ENCODE assay signal across 8 cellular contexts in the genomic region with DNA sequence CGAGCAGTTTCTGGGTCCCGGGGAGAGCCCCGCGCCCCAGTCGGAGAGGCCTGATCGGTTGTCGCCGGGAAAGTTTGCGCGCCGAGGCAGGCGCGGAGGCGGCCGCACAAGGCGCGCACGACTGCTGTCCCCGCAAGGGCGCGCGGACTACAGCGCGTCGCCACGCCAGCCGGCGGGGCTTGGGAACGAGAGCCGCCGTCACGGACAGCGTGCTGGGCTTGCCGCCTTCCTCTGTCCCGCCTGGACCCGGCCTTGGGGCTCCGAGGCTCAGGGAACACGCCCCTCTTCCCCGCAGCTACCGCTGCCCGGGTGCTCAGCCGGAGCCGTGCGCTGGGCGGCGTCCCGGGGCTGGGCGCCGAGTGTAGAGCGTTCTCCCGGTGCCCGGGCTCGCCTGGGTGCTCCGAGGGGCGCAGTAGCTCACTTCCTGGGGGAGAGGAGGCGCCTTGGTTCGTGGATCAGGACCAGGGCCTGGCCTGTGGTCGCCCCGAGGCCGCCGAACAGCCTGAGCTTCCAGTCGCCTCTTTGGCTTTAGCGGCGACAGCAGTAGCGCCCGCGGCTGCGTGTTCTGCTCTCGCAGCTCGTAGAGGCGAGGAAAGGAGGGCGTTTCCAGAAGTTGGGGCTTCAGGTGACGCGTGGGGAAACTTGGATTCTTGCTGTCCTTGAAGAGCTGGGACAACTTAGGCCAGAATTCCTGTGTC. TPM values are rescaled to one million over a fixed set of nuclear protein-coding genes. Genes with fewer than 3 reads are reported as not detected.
DNase-seq lines count a peak whose midpoint lies in the region; TF ChIP-seq lines count a peak whose summit lies in the region.

No MANE protein-coding gene starts in this region.

- no peaks in the 10 kb centered on the region for H3K9me3 Mint-ChIP-seq in activated naive CD8-positive, alpha-beta T cell treated with anti-CD3 and anti-CD28 coated beads for 36 hours

- no peaks in the 10 kb centered on the region for H3K36me3 ChIP-seq in cardiac muscle cell

- no peak overlapping the region for H3K27ac ChIP-seq in cardiac muscle cell

- no peaks in the 10 kb centered on the region for H3K9me3 ChIP-seq in cardiac muscle cell (ENCODE audit: low read depth)

- H3K27ac Mint-ChIP-seq in activated naive CD8-positive, alpha-beta T cell treated with anti-CD3 and anti-CD28 coated beads for 36 hours: no peak overlapping the region

- H3K36me3 Mint-ChIP-seq in activated naive CD8-positive, alpha-beta T cell treated with anti-CD3 and anti-CD28 coated beads for 36 hours: no peaks in the 10 kb centered on the region

- DNase-seq in NCI-H2081 (lab: John Stamatoyannopoulos, UW) (peak; percentile 6 to 29), NCI-H2081 treated with DMSO at 0.1 percent for 48 hours (lab: John Stamatoyannopoulos, UW) (no peak), OCI-M1 (lab: John Stamatoyannopoulos, UW) (peak; percentile 51), cardiac muscle cell (ENCODE audit: low read depth in 1 of 2, low spot score in 1 of 2) (peak; percentile 64 to 70), nucleus accumbens (lab: John Stamatoyannopoulos, UW) (peak in 42 of 56 donors; percentile 2 to 70 (median 35)), SIG-M5 (lab: John Stamatoyannopoulos, UW) (no peak), DMS153 treated with DMSO at 0.1 percent for 48 hours (lab: John Stamatoyannopoulos, UW; ENCODE audit: unreplicated experiment) (no peak)
- DNase-seq in activated naive CD8-positive, alpha-beta T cell treated with anti-CD3 and anti-CD28 coated beads for 36 hours: peak; percentile 40

- H3K4me3 ChIP-seq in cardiac muscle cell: peak overlapping the region; percentile 94

- peaks cover 7% of the 10 kb centered on the region for H3K4me1 ChIP-seq in cardiac muscle cell (ENCODE audit: low read depth)

- H3K4me3 Mint-ChIP-seq in activated naive CD8-positive, alpha-beta T cell treated with anti-CD3 and anti-CD28 coated beads for 36 hours: peak overlapping the region; percentile 94

- peaks cover 41% of the 10 kb centered on the region for H3K27me3 ChIP-seq in cardiac muscle cell

- TF ChIP-seq CTCF in cardiac muscle cell (IDR thresholded peaks at IDR 0.05; ENCODE audit: low read depth, low read length): peak; percentile 48

- H3K4me1 Mint-ChIP-seq in activated naive CD8-positive, alpha-beta T cell treated with anti-CD3 and anti-CD28 coated beads for 36 hours: peaks cover 18% of the 10 kb centered on the region

- peaks cover 40% of the 10 kb centered on the region for H3K27me3 Mint-ChIP-seq in activated naive CD8-positive, alpha-beta T cell treated with anti-CD3 and anti-CD28 coated beads for 36 hours

RNA-seq across cellular contexts. Expression of a gene that starts 1.4 kb away (rescaled TPM):
- 1 to 10 TPM; 2.7 to 3.8 TPM for total RNA-seq in activated naive CD8-positive, alpha-beta T cell treated with anti-CD3 and anti-CD28 coated beads for 36 hours
- total RNA-seq in cardiac muscle cell: 18.7 and 27.3 TPM in 2 replicates
- 13.5 and 16.2 TPM in 2 replicates for polyA plus RNA-seq in cardiac muscle cell

Comparison
In these comparisons a context has a peak if more than half of its experiments do, and no peak if none do; other contexts are left out.
1. DNase-seq: peak in NCI-H2081 (2 of 2), OCI-M1 (single experiment), activated naive CD8-positive, alpha-beta T cell treated with anti-CD3 and anti-CD28 coated beads for 36 hours (single experiment), cardiac muscle cell (2 of 2) and nucleus accumbens (42 of 56); none in NCI-H2081 treated with DMSO at 0.1 percent for 48 hours (single experiment), SIG-M5 (single experiment) and DMS153 treated with DMSO at 0.1 percent for 48 hours (single experiment).